In the genomic region with DNA sequence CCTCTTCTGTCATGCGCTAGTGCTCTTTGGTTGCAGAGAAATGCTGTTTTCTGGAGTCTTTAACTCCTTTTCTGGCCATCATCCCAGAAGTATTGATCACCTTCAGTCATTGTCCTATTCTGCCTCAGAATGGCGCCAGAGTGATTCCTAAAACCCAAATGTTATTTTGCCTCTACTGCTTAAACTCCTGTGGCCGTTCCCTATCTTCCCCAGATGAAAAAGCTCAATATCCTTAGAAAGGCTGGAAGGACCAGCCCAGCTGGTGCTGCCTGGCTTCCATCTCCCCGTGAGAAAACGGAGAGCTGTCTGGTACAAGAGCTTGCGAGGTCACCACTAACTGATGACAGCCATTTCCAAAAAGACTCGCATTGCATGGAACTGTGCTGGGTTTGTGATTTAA, we compare ENCODE assay signal across 12 cellular contexts.
A peak's percentile ranks its signal among the peaks of the same experiment; 100 is the strongest.
DNase-seq lines count a peak whose midpoint lies in the region; ATAC-seq, FAIRE-seq and TF ChIP-seq lines count a peak whose summit lies in the region.
"Had no signal": no experiment of that assay in that cellular context is flagged by ENCODE, and none has a peak within 500 bp of the region (broad histone marks: within the 10 kb centered on the region; RNA-seq: fewer than 3 reads in every experiment).

No MANE protein-coding gene starts in this region.

- no peaks in the 10 kb centered on the region for H4K20me1 ChIP-seq in GM12878 (ENCODE audit: control insufficient read depth, insufficient read depth)

- H3K27me3 ChIP-seq in GM12878 (replicated peaks in 1 of 2; ENCODE audit: control insufficient read depth in 2 of 2, insufficient read depth in 2 of 2, low read length in 1 of 2): no peaks in the 10 kb centered on the region

- H3K27me3 Mint-ChIP-seq in chondrocyte (ENCODE audit: low read depth): peaks cover 2% of the 10 kb centered on the region

- no peaks in the 10 kb centered on the region for H3K79me2 ChIP-seq in GM12878 (ENCODE audit: control insufficient read depth, insufficient read depth, low read length)

- no peak for TF ChIP-seq RAD21 in GM12878 (IDR thresholded peaks at IDR 0.05; ENCODE audit: insufficient read depth, low read depth, low read length)

- CTCF ChIA-PET in GM12878 (lab: Yijun Ruan, JAX): interaction anchor here (0.6 to 1.5 kb wide), 4 partner anchors 12 to 770 kb away, joined by 3 to 4 read pairs (median 4); no protein-coding TSS in a partner anchor

- no peak overlapping the region for H3K4me3 Mint-ChIP-seq in chondrocyte (ENCODE audit: unreplicated experiment)
- H3K4me3 Mint-ChIP-seq: activated CD8-positive, alpha-beta T cell treated with anti-CD3 and anti-CD28 coated beads for 36 hours; CD4-positive, alpha-beta T cell had no signal

- SMC1A ChIA-PET in GM12878 (lab: Charles Lee; ENCODE audit: uncharacterized antibody, unreplicated experiment): interaction anchor here (0.6 to 2.3 kb wide), 7 partner anchors 16 to 1323 kb away, joined by 3 to 12 read pairs (median 3); no protein-coding TSS in a partner anchor

- intact Hi-C loops in GM12878 (cut with micrococcal nuclease; ENCODE audit: unreplicated experiment): loop anchor here (5.0 kb wide), 1 partner anchor 35 kb away; no protein-coding TSS in a partner anchor

- H3K4me1 ChIP-seq in GM12878 (ENCODE audit: control insufficient read depth, insufficient read depth, low read length): peaks cover 10% of the 10 kb centered on the region

- no peak overlapping the region for H3K4me3 ChIP-seq in GM12878

- peak; percentile 5 for ATAC-seq in GM18520 (IDR thresholded peaks at IDR 0.05; ENCODE audit: unreplicated experiment)
- ATAC-seq in GM21526 (IDR thresholded peaks at IDR 0.05; ENCODE audit: low FRiP score, unreplicated experiment): peak; percentile 29
- ATAC-seq in HG03066 (IDR thresholded peaks at IDR 0.05; ENCODE audit: low read depth, unreplicated experiment): peak; percentile 16
- peak; percentile 23; the same call in 2 of the 3 replicates for ATAC-seq in GM12878
- ATAC-seq: activated CD8-positive, alpha-beta T cell treated with anti-CD3 and anti-CD28 coated beads for 36 hours had no signal

- BruUV-seq in GM12878 (replicated peaks; lab: Mats Ljungman, UMichigan): no TSS peak

- no peak overlapping the region for H3K9ac ChIP-seq in GM12878 (ENCODE audit: control insufficient read depth, insufficient read depth, low read length)

- FAIRE-seq in GM12878 (lab: Jason Lieb, UNC): no peak
- FAIRE-seq: small intestine had no signal

- RAD21 ChIA-PET in GM12878 (lab: Charles Lee; ENCODE audit: unreplicated experiment): interaction anchor here (0.9 to 1.6 kb wide), 7 partner anchors 12 to 351 kb away, joined by 3 to 5 read pairs (median 3); no protein-coding TSS in a partner anchor

- H3K36me3 Mint-ChIP-seq in chondrocyte (ENCODE audit: low read depth): no peaks in the 10 kb centered on the region

- H3K9me3 Mint-ChIP-seq in chondrocyte (ENCODE audit: low read depth): no peaks in the 10 kb centered on the region
- H3K9me3 Mint-ChIP-seq: activated CD8-positive, alpha-beta T cell treated with anti-CD3 and anti-CD28 coated beads for 36 hours; CD4-positive, alpha-beta T cell had no signal

- H3K36me3 ChIP-seq in GM12878 (ENCODE audit: control insufficient read depth in 2 of 2, insufficient read depth in 2 of 2, low read length in 1 of 2): no peaks in the 10 kb centered on the region

- no peaks in the 10 kb centered on the region; the same call in 2 of the 3 replicates for H3K9me3 ChIP-seq in GM12878 (replicated peaks; ENCODE audit: control insufficient read depth, insufficient read depth, low read length)

- peak overlapping the region; percentile 78; the same call in 1 of the 2 replicates for H3K4me2 ChIP-seq in GM12878 (ENCODE audit: control insufficient read depth, insufficient read depth)

- 57% methylated on average over 7 of the region's 7 CpGs for WGBS in GM12878 (ENCODE audit: insufficient coverage, insufficient replicate concordance, low lambda C conversion rate, missing lambda C conversion rate)

- in situ Hi-C loops in GM12878 (cut with MboI): no loop called here

- H2AFZ ChIP-seq in GM12878 (ENCODE audit: control insufficient read depth, low read depth, low read length): no peak overlapping the region; the same call in 1 of the 2 replicates

- TF ChIP-seq EP300 in GM12878 (IDR thresholded peaks at IDR 0.05; ENCODE audit: borderline replicate concordance in 1 of 2, control insufficient read depth in 1 of 2, low read depth in 2 of 2, low read length in 2 of 2): no peak

- POLR2A ChIA-PET in GM12878 (lab: Charles Lee): no interaction called here

- TF ChIP-seq POLR2A in GM12878 (IDR thresholded peaks at IDR 0.05; ENCODE audit: low read depth, low read length): no peak

- peak overlapping the region; percentile 30; the same call in 1 of the 2 replicates for H3K27ac ChIP-seq in GM12878 (ENCODE audit: control insufficient read depth, insufficient read depth)

- H3K4me1 Mint-ChIP-seq in chondrocyte (ENCODE audit: low read depth): no peaks in the 10 kb centered on the region

- no peak overlapping the region for H3K27ac Mint-ChIP-seq in chondrocyte (ENCODE audit: unreplicated experiment)
- H3K27ac Mint-ChIP-seq: activated CD8-positive, alpha-beta T cell treated with anti-CD3 and anti-CD28 coated beads for 36 hours; CD4-positive, alpha-beta T cell had no signal

- DNase-seq in GM12878 (ENCODE audit: low read depth, low spot score) (no peak), RPMI8226 (no peak), NCI-H2171 (lab: John Stamatoyannopoulos, UW) (no peak), AML-193 (lab: John Stamatoyannopoulos, UW) (no peak), chondrocyte (ENCODE audit: low spot score) (no peak)
- DNase-seq: activated CD8-positive, alpha-beta T cell treated with anti-CD3 and anti-CD28 coated beads for 36 hours; anterior cingulate cortex; CD4-positive, alpha-beta T cell; small intestine had no signal

- TF ChIP-seq CTCF in GM12878 (IDR thresholded peaks at IDR 0.05 in 2 of 3, conservative IDR thresholded peaks at IDR 0.05 in 1 of 3; ENCODE audit: control insufficient read depth in 2 of 3, extremely low read depth in 1 of 3, insufficient read depth in 1 of 3, low read depth in 3 of 3, low read length in 3 of 3): no peak
- TF ChIP-seq CTCF in chondrocyte (IDR thresholded peaks at IDR 0.05): no peak

TF ChIP-seq in GM12878, 131 proteins besides CTCF, POLR2A, EP300 and RAD21:
- TF ChIP-seq POLR2AphosphoS5 (IDR thresholded peaks at IDR 0.05; ENCODE audit: low read length) (no peak), SUPT20H (IDR thresholded peaks at IDR 0.05; ENCODE audit: borderline replicate concordance, control insufficient read depth, low read depth, low read length) (no peak), RCOR1 (conservative IDR thresholded peaks at IDR 0.05; ENCODE audit: low read depth, low read length) (no peak), SP1 (IDR thresholded peaks at IDR 0.05; ENCODE audit: low read depth, low read length) (no peak), SMC3 (IDR thresholded peaks at IDR 0.05; ENCODE audit: borderline replicate concordance, low read length) (no peak), SIX5 (IDR thresholded peaks at IDR 0.05; ENCODE audit: low read depth, low read length, severe bottlenecking) (no peak), NFIC (IDR thresholded peaks at IDR 0.05; ENCODE audit: low read depth, low read length) (no peak), DPF2 (IDR thresholded peaks at IDR 0.05) (no peak), SPI1 (IDR thresholded peaks at IDR 0.05; ENCODE audit: borderline replicate concordance, insufficient read depth, low read depth, low read length) (no peak), TBL1XR1 (IDR thresholded peaks at IDR 0.05; ENCODE audit: low read depth, low read length) (no peak), ZZZ3 (IDR thresholded peaks at IDR 0.05; ENCODE audit: control insufficient read depth, insufficient read length, low read depth) (no peak), HCFC1 (IDR thresholded peaks at IDR 0.05; ENCODE audit: low read length) (no peak)
- TF ChIP-seq, protein P1, sequence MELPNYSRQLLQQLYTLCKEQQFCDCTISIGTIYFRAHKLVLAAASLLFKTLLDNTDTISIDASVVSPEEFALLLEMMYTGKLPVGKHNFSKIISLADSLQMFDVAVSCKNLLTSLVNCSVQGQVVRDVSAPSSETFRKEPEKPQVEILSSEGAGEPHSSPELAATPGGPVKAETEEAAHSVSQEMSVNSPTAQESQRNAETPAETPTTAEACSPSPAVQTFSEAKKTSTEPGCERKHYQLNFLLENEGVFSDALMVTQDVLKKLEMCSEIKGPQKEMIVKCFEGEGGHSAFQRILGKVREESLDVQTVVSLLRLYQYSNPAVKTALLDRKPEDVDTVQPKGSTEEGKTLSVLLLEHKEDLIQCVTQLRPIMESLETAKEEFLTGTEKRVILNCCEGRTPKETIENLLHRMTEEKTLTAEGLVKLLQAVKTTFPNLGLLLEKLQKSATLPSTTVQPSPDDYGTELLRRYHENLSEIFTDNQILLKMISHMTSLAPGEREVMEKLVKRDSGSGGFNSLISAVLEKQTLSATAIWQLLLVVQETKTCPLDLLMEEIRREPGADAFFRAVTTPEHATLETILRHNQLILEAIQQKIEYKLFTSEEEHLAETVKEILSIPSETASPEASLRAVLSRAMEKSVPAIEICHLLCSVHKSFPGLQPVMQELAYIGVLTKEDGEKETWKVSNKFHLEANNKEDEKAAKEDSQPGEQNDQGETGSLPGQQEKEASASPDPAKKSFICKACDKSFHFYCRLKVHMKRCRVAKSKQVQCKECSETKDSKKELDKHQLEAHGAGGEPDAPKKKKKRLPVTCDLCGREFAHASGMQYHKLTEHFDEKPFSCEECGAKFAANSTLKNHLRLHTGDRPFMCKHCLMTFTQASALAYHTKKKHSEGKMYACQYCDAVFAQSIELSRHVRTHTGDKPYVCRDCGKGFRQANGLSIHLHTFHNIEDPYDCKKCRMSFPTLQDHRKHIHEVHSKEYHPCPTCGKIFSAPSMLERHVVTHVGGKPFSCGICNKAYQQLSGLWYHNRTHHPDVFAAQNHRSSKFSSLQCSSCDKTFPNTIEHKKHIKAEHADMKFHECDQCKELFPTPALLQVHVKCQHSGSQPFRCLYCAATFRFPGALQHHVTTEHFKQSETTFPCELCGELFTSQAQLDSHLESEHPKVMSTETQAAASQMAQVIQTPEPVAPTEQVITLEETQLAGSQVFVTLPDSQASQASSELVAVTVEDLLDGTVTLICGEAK (IDR thresholded peaks at IDR 0.05; ENCODE audit: borderline replicate concordance): no peak
